Comparison of ENCODE assay signal across 21 cellular contexts in genomic region chr11:4202749-4203148, GRCh38.
"Had no signal": no experiment of that assay in that cellular context is flagged by ENCODE, and none has a peak within 500 bp of the region (broad histone marks: within the 10 kb centered on the region; RNA-seq: fewer than 3 reads in every experiment).

No MANE protein-coding gene starts in this region.

- H3K4me1 ChIP-seq: breast epithelium had no signal

- ATAC-seq: activated CD4-positive, alpha-beta T cell treated with anti-CD3 and anti-CD28 coated beads for 36 hours; activated CD8-positive, alpha-beta T cell treated with anti-CD3 and anti-CD28 coated beads, Interleukin-2, amount 10 ng/mL, durations not matched to agents 7 days and 5 days; PC-3; T-cell had no signal

- H3K27ac ChIP-seq: breast epithelium, SK-N-MC, VCaP had no signal

- H3K27me3 ChIP-seq: breast epithelium had no signal

- DNase-seq: activated CD4-positive, alpha-beta T cell treated with anti-CD3 and anti-CD28 coated beads for 36 hours; activated CD8-positive, alpha-beta memory T cell treated with anti-CD3 and anti-CD28 coated beads, Interleukin-2, amount 50 U/mL, for 48 hours; activated CD8-positive, alpha-beta T cell treated with anti-CD3 and anti-CD28 coated beads, Interleukin-2, amount 10 ng/mL, durations not matched to agents 7 days and 5 days; activated T-cell treated with anti-CD3 and anti-CD28 coated beads, Interleukin-2, amount 50 U/mL, for 1 hour; aorta; IMR-90; KBM-7; NCI-H1048; NCI-H146; NCI-H187 treated with DMSO at 0.1 percent for 48 hours; NCI-H2081 treated with DMSO at 0.1 percent for 48 hours; NCI-H446; NCI-H524; PC-3; T-cell; T-helper 2 cell; T1000 had no signal

- H3K36me3 ChIP-seq: breast epithelium had no signal

- FAIRE-seq: TTC549 had no signal

- H3K4me3 ChIP-seq: breast epithelium, SK-N-MC had no signal
